13 cellular contexts compared by ENCODE assay signal in the genomic region with DNA sequence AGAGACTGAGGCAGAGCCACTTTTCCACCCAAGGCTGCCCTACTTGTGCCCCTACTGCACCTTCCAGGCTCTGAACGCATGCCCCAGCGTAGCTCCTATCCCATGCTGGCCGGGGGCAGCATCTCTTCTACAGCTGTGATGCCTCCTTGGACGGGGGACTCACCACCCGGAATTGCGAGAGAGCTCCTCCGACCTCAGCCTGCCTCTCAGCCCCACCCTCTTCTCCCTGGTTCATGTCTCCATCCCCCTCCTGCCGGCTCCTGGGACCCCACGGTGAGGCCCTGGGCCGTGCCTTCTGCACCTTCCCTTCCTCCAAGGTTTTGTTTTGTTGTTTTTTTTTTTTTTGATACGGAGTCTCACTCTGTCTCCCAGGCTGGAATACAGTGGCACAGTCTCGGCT.
A peak's percentile ranks its signal among the peaks of the same experiment; 100 is the strongest.
DNase-seq lines count a peak whose midpoint lies in the region; ATAC-seq, FAIRE-seq and TF ChIP-seq lines count a peak whose summit lies in the region.
"Had no signal": no experiment of that assay in that cellular context is flagged by ENCODE, and none has a peak within 500 bp of the region (broad histone marks: within the 10 kb centered on the region; RNA-seq: fewer than 3 reads in every experiment).

No MANE protein-coding gene starts in this region.

- no peak overlapping the region for H3K4me3 ChIP-seq in heart right ventricle
- no peak overlapping the region for H3K4me3 ChIP-seq in kidney (ENCODE audit: low read length in 2 of 2)
- no peak overlapping the region for H3K4me3 ChIP-seq in prostate gland

- H3K4me1 ChIP-seq in heart right ventricle = no peaks in the 10 kb centered on the region
- H3K4me1 ChIP-seq in kidney (ENCODE audit: control insufficient read depth in 1 of 2, insufficient read depth in 1 of 2, low read depth in 1 of 2, low read length in 2 of 2) = no peaks in the 10 kb centered on the region
- H3K4me1 ChIP-seq in prostate gland (replicated peaks) = no peaks in the 10 kb centered on the region

- no peak overlapping the region for H3K9ac ChIP-seq in kidney (ENCODE audit: low read length in 2 of 2)

- FAIRE-seq in kidney (lab: Jason Lieb, UNC) = no peak
- FAIRE-seq: A204.1 had no signal

- WGBS in heart right ventricle, 2 donors = 73 to 83% methylated on average over 12 of the region's 12 CpGs
- 75% methylated on average over 12 of the region's 12 CpGs for WGBS in prostate gland

- H3K36me3 ChIP-seq in heart right ventricle (no peaks in the 10 kb centered on the region), kidney (ENCODE audit: control insufficient read depth in 1 of 2, insufficient read depth in 2 of 2, low read length in 2 of 2) (no peaks in the 10 kb centered on the region), prostate gland (no peaks in the 10 kb centered on the region)

- TF ChIP-seq CTCF in heart right ventricle (IDR thresholded peaks at IDR 0.05) (no peak), kidney (IDR thresholded peaks at IDR 0.05; ENCODE audit: borderline replicate concordance, extremely low read depth, insufficient read depth) (no peak), prostate gland (IDR thresholded peaks at IDR 0.05) (no peak)

- DNase-seq in left ventricle myocardium superior (peak; percentile 7), heart right ventricle (no peak), kidney (peak; percentile 55), posterior vena cava (ENCODE audit: low spot score) (peak; percentile 58), prostate gland (ENCODE audit: low spot score) (no peak), NCI-H526 (lab: John Stamatoyannopoulos, UW) (no peak), NCI-H345 (lab: John Stamatoyannopoulos, UW) (no peak)
- DNase-seq: C1 segment of cervical spinal cord; Calu3; CD4-positive, alpha-beta T cell; DMS 273 treated with DMSO at 0.1 percent for 48 hours had no signal

- H3K27me3 ChIP-seq in heart right ventricle = peaks cover 1 to 86% (median 49%) of the 10 kb centered on the region in 7 donors
- peaks cover 15% of the 10 kb centered on the region for H3K27me3 ChIP-seq in prostate gland (replicated peaks; ENCODE audit: insufficient read depth)

- H3K9me3 ChIP-seq in heart right ventricle (no peaks in the 10 kb centered on the region), kidney (ENCODE audit: control insufficient read depth in 1 of 2, low read length in 2 of 2) (no peaks in the 10 kb centered on the region), prostate gland (no peaks in the 10 kb centered on the region)

- intact Hi-C loops in left ventricle myocardium superior (cut with micrococcal nuclease) = no loop called here
- intact Hi-C loops in heart right ventricle (cut with DNase I) = no loop called here
- intact Hi-C loops in kidney (cut with DNase I) = no loop called here
- intact Hi-C loops in posterior vena cava (cut with DNase I) = loop anchor here in 1 of 2 donors (2.0 kb wide), 1 partner anchor 56 kb away; no protein-coding TSS in a partner anchor
- intact Hi-C loops in prostate gland (cut with DNase I) = no loop called here

- H3K27ac ChIP-seq in heart right ventricle (no peak overlapping the region), kidney (ENCODE audit: low read depth in 2 of 2, low read length in 2 of 2) (no peak overlapping the region), prostate gland (no peak overlapping the region)

- ATAC-seq in left ventricle myocardium superior (no peak), heart right ventricle (no peak)
- ATAC-seq: HCT116 had no signal

- TF ChIP-seq POLR2A in prostate gland (IDR thresholded peaks at IDR 0.05) = no peak

Comparison
In these comparisons a context has a peak if more than half of its experiments do, and no peak if none do; other contexts are left out.
1. DNase-seq: peak in left ventricle myocardium superior (single experiment), kidney (single experiment) and posterior vena cava (single experiment); none in heart right ventricle (0 of 2), prostate gland (single experiment), NCI-H526 (0 of 2) and NCI-H345 (single experiment).